10 cellular contexts compared by ENCODE assay signal in the genomic region with DNA sequence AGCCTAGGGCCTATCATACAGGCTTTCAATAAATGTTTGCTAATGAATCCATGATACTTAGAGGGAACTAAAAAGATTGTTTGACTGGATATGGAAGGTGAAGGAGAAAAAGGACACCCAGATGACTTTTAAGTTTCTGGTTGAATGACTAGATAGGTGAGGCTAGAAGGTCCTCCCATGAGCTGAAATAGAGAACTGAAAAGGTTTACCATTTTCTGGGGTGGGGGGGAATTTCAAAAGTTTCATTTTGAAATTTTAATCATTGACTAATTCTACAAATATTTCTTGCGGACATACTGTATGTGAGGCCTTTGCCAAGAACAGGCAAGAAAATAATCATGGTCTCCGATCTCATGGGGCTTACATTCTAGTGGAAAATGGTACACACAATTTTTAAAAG. TPM values are rescaled to one million over a fixed set of nuclear protein-coding genes. Genes with fewer than 3 reads are reported as not detected.
DNase-seq lines count a peak whose midpoint lies in the region; ATAC-seq and TF ChIP-seq lines count a peak whose summit lies in the region.
"Had no signal": no experiment of that assay in that cellular context is flagged by ENCODE, and none has a peak within 500 bp of the region (broad histone marks: within the 10 kb centered on the region; RNA-seq: fewer than 3 reads in every experiment).

No MANE protein-coding gene starts in this region.

- POLR2A ChIA-PET in activated CD8-positive, alpha-beta T cell treated with anti-CD3 and anti-CD28 coated beads for 36 hours (lab: Charles Lee): no interaction called here
- POLR2A ChIA-PET in activated CD8-positive, alpha-beta T cell treated with anti-CD3 and anti-CD28 coated beads, Interleukin-2, amount 10 ng/mL, durations not matched to agents 7 days and 5 days (lab: Charles Lee): no interaction called here

- no peak overlapping the region for H3K4me3 ChIP-seq in colonic mucosa

- CTCF ChIA-PET in activated CD8-positive, alpha-beta T cell treated with anti-CD3 and anti-CD28 coated beads for 36 hours (lab: Charles Lee): no interaction called here
- CTCF ChIA-PET in activated CD8-positive, alpha-beta T cell treated with anti-CD3 and anti-CD28 coated beads, Interleukin-2, amount 10 ng/mL, durations not matched to agents 7 days and 5 days (lab: Charles Lee): no interaction called here

- peaks cover 19% of the 10 kb centered on the region for H3K4me1 Mint-ChIP-seq in activated CD8-positive, alpha-beta T cell treated with anti-CD3 and anti-CD28 coated beads for 36 hours (ENCODE audit: low read depth)
- H3K4me1 Mint-ChIP-seq in activated CD8-positive, alpha-beta T cell treated with anti-CD3 and anti-CD28 coated beads, Interleukin-2, amount 10 ng/mL, durations not matched to agents 7 days and 5 days (ENCODE audit: low read depth): peaks cover 25% of the 10 kb centered on the region
- peaks cover 2% of the 10 kb centered on the region for H3K4me1 Mint-ChIP-seq in progenitor cell of endocrine pancreas (ENCODE audit: low read depth)

- peaks cover 5% of the 10 kb centered on the region for H3K9me3 Mint-ChIP-seq in activated CD8-positive, alpha-beta T cell treated with anti-CD3 and anti-CD28 coated beads for 36 hours
- H3K9me3 Mint-ChIP-seq in activated CD8-positive, alpha-beta T cell treated with anti-CD3 and anti-CD28 coated beads, Interleukin-2, amount 10 ng/mL, durations not matched to agents 7 days and 5 days (ENCODE audit: insufficient read depth): peaks cover 4% of the 10 kb centered on the region
- H3K9me3 Mint-ChIP-seq in progenitor cell of endocrine pancreas (ENCODE audit: low read depth): peaks cover 3% of the 10 kb centered on the region

- no peaks in the 10 kb centered on the region for H3K27me3 ChIP-seq in colonic mucosa

- no peak for TF ChIP-seq CTCF in activated CD8-positive, alpha-beta T cell treated with anti-CD3 and anti-CD28 coated beads for 36 hours (IDR thresholded peaks at IDR 0.05)
- TF ChIP-seq CTCF in progenitor cell of endocrine pancreas (IDR thresholded peaks at IDR 0.05; ENCODE audit: unreplicated experiment): no peak
- no peak for TF ChIP-seq CTCF in colonic mucosa (IDR thresholded peaks at IDR 0.05)

- H3K36me3 ChIP-seq in colonic mucosa: no peaks in the 10 kb centered on the region

- no peaks in the 10 kb centered on the region for H3K27me3 Mint-ChIP-seq in activated CD8-positive, alpha-beta T cell treated with anti-CD3 and anti-CD28 coated beads for 36 hours
- H3K27me3 Mint-ChIP-seq in activated CD8-positive, alpha-beta T cell treated with anti-CD3 and anti-CD28 coated beads, Interleukin-2, amount 10 ng/mL, durations not matched to agents 7 days and 5 days (ENCODE audit: low read depth): no peaks in the 10 kb centered on the region
- no peaks in the 10 kb centered on the region for H3K27me3 Mint-ChIP-seq in progenitor cell of endocrine pancreas

- no peak overlapping the region for H3K9ac ChIP-seq in colonic mucosa (ENCODE audit: low read depth in 2 of 2, low read length in 2 of 2)

- no peak overlapping the region for H3K27ac ChIP-seq in colonic mucosa

- no peak for DNase-seq in activated CD8-positive, alpha-beta T cell treated with anti-CD3 and anti-CD28 coated beads for 36 hours
- DNase-seq in activated CD8-positive, alpha-beta T cell treated with anti-CD3 and anti-CD28 coated beads, Interleukin-2, amount 10 ng/mL, durations not matched to agents 7 days and 5 days: no peak
- DNase-seq in progenitor cell of endocrine pancreas (ENCODE audit: low spot score, unreplicated experiment) (no peak), colonic mucosa (no peak)
- no peak for DNase-seq in activated CD4-positive, alpha-beta T cell treated with anti-CD3 and anti-CD28 coated beads for 4 hours
- no peak for DNase-seq in activated CD8-positive, alpha-beta memory T cell treated with anti-CD3 and anti-CD28 coated beads, Interleukin-2, amount 50 U/mL, for 48 hours
- DNase-seq: islet precursor cell, NCI-H1417 treated with DMSO at 0.1 percent for 48 hours had no signal

- no peak overlapping the region for H3K4me3 Mint-ChIP-seq in activated CD8-positive, alpha-beta T cell treated with anti-CD3 and anti-CD28 coated beads for 36 hours
- no peak overlapping the region for H3K4me3 Mint-ChIP-seq in activated CD8-positive, alpha-beta T cell treated with anti-CD3 and anti-CD28 coated beads, Interleukin-2, amount 10 ng/mL, durations not matched to agents 7 days and 5 days
- no peak overlapping the region for H3K4me3 Mint-ChIP-seq in progenitor cell of endocrine pancreas (ENCODE audit: low read depth)

- no peaks in the 10 kb centered on the region for H3K9me3 ChIP-seq in colonic mucosa

- H3K27ac Mint-ChIP-seq in activated CD8-positive, alpha-beta T cell treated with anti-CD3 and anti-CD28 coated beads for 36 hours: peak overlapping the region; percentile 40
- no peak overlapping the region for H3K27ac Mint-ChIP-seq in activated CD8-positive, alpha-beta T cell treated with anti-CD3 and anti-CD28 coated beads, Interleukin-2, amount 10 ng/mL, durations not matched to agents 7 days and 5 days
- peak overlapping the region; percentile 30 for H3K27ac Mint-ChIP-seq in progenitor cell of endocrine pancreas

- no peaks in the 10 kb centered on the region for H3K4me1 ChIP-seq in colonic mucosa

- no peak for ATAC-seq in activated CD8-positive, alpha-beta T cell treated with anti-CD3 and anti-CD28 coated beads for 36 hours
- no peak for ATAC-seq in activated CD8-positive, alpha-beta T cell treated with anti-CD3 and anti-CD28 coated beads, Interleukin-2, amount 10 ng/mL, durations not matched to agents 7 days and 5 days
- ATAC-seq in GM21786 (IDR thresholded peaks at IDR 0.05; ENCODE audit: unreplicated experiment) (peak; percentile 68), HG03460 (IDR thresholded peaks at IDR 0.05; ENCODE audit: unreplicated experiment) (peak; percentile 48)

- H3K36me3 Mint-ChIP-seq in activated CD8-positive, alpha-beta T cell treated with anti-CD3 and anti-CD28 coated beads for 36 hours (ENCODE audit: low read depth): peaks cover 59% of the 10 kb centered on the region
- H3K36me3 Mint-ChIP-seq in activated CD8-positive, alpha-beta T cell treated with anti-CD3 and anti-CD28 coated beads, Interleukin-2, amount 10 ng/mL, durations not matched to agents 7 days and 5 days (ENCODE audit: low read depth): peaks cover 68% of the 10 kb centered on the region
- peaks cover 45% of the 10 kb centered on the region for H3K36me3 Mint-ChIP-seq in progenitor cell of endocrine pancreas (ENCODE audit: insufficient read depth)

- intact Hi-C loops in activated CD8-positive, alpha-beta T cell treated with anti-CD3 and anti-CD28 coated beads for 36 hours (cut with micrococcal nuclease): no loop called here
- intact Hi-C loops in colonic mucosa (cut with DNase I): loop anchor here (5.0 kb wide), 1 partner anchor 68 kb away; no protein-coding TSS in a partner anchor

RNA-seq across cellular contexts. Expression of gene ZBTB2, which starts 17.9 kb away (rescaled TPM):
- total RNA-seq in activated CD8-positive, alpha-beta T cell treated with anti-CD3 and anti-CD28 coated beads for 36 hours: 10 to 100 TPM; 16.5 to 16.7 TPM
- 10 to 100 TPM; 24.0 to 25.6 TPM for total RNA-seq in activated CD8-positive, alpha-beta T cell treated with anti-CD3 and anti-CD28 coated beads, Interleukin-2, amount 10 ng/mL, durations not matched to agents 7 days and 5 days
- total RNA-seq in progenitor cell of endocrine pancreas: 14.4 and 15.2 TPM in 2 replicates
- 10 to 100 TPM in 1 of 2 donors, 1 to 10 TPM in 1; 9.6 to 13.7 TPM for total RNA-seq in colonic mucosa

RNA-seq across cellular contexts. Expression of gene RMND1, which starts 42.7 kb away (rescaled TPM):
- 10 to 100 TPM; 19.0 to 19.7 TPM for total RNA-seq in activated CD8-positive, alpha-beta T cell treated with anti-CD3 and anti-CD28 coated beads for 36 hours
- 10 to 100 TPM; 18.6 to 19.2 TPM for total RNA-seq in activated CD8-positive, alpha-beta T cell treated with anti-CD3 and anti-CD28 coated beads, Interleukin-2, amount 10 ng/mL, durations not matched to agents 7 days and 5 days
- total RNA-seq in progenitor cell of endocrine pancreas: 38.5 and 40.2 TPM in 2 replicates
- 10 to 100 TPM; 20.3 to 20.4 TPM for total RNA-seq in colonic mucosa

Comparison
In these comparisons a context has a peak if more than half of its experiments do, and no peak if none do; other contexts are left out.
1. ATAC-seq: peak in GM21786 (single experiment) and HG03460 (single experiment); none in activated CD8-positive, alpha-beta T cell treated with anti-CD3 and anti-CD28 coated beads for 36 hours (single experiment) and activated CD8-positive, alpha-beta T cell treated with anti-CD3 and anti-CD28 coated beads, Interleukin-2, amount 10 ng/mL, durations not matched to agents 7 days and 5 days (single experiment).